2 cellular contexts compared by ENCODE assay signal in genomic region chr4:3487861-3488260, GRCh38.
TF ChIP-seq lines count a peak whose summit lies in the region.

No MANE protein-coding gene starts in this region.

TF ChIP-seq in IMR-90, 13 proteins besides CTCF, POLR2A, EP300 and RAD21:
- TF ChIP-seq USF2 (IDR thresholded peaks at IDR 0.05; ENCODE audit: low read depth, low read length) (no peak), FOS (IDR thresholded peaks at IDR 0.05; ENCODE audit: low read depth, low read length) (no peak), MAFK (IDR thresholded peaks at IDR 0.05; ENCODE audit: low read depth, low read length) (no peak)

TF ChIP-seq in H1, 55 proteins besides CTCF, POLR2A, EP300 and RAD21:
- TF ChIP-seq BRCA1 (IDR thresholded peaks at IDR 0.05; ENCODE audit: low read depth, low read length) (no peak), EZH2 (IDR thresholded peaks at IDR 0.05; ENCODE audit: low read depth, low read length, severe bottlenecking) (no peak), KDM1A (IDR thresholded peaks at IDR 0.05; ENCODE audit: borderline replicate concordance, low read length) (no peak), BACH1 (IDR thresholded peaks at IDR 0.05; ENCODE audit: low read length) (no peak), NRF1 (IDR thresholded peaks at IDR 0.05; ENCODE audit: low read depth, low read length) (no peak), JUN (IDR thresholded peaks at IDR 0.05; ENCODE audit: low read depth, low read length) (no peak)
